Comparison of ENCODE assay signal across 12 cellular contexts in genomic region chr4:163866728-163867313, GRCh38.
DNase-seq lines count a peak whose midpoint lies in the region; ATAC-seq and TF ChIP-seq lines count a peak whose summit lies in the region.
"Had no signal": no experiment of that assay in that cellular context is flagged by ENCODE, and none has a peak within 500 bp of the region (broad histone marks: within the 10 kb centered on the region; RNA-seq: fewer than 3 reads in every experiment).

No MANE protein-coding gene starts in this region.

- DNase-seq in iris pigment epithelial cell (ENCODE audit: low read depth) (peak; percentile 31), SW 1271 (lab: John Stamatoyannopoulos, UW) (no peak), ecto neural progenitor cell (ENCODE audit: low spot score) (no peak), left colon (no peak)
- DNase-seq in CD8-positive, alpha-beta T cell = no peak
- DNase-seq: activated CD4-positive, alpha-beta T cell treated with anti-CD3 and anti-CD28 coated beads, Interleukin-2, amount 10 ng/mL, durations not matched to agents 24 days and 14 days; adrenal gland; left cardiac atrium; psoas muscle had no signal

- no peaks in the 10 kb centered on the region for H3K27me3 Mint-ChIP-seq in CD8-positive, alpha-beta T cell (ENCODE audit: low read depth)
- H3K27me3 Mint-ChIP-seq: activated CD4-positive, alpha-beta T cell treated with anti-CD3 and anti-CD28 coated beads, Interleukin-2, amount 10 ng/mL, durations not matched to agents 24 days and 14 days had no signal

- H3K9ac ChIP-seq in Loucy (ENCODE audit: low read depth, low read length, poor library complexity, severe bottlenecking) = no peak overlapping the region

- no peaks in the 10 kb centered on the region for H3K27me3 ChIP-seq in Loucy (ENCODE audit: insufficient read depth, low read length, poor library complexity, severe bottlenecking)
- no peaks in the 10 kb centered on the region for H3K27me3 ChIP-seq in CD8-positive, alpha-beta T cell (ENCODE audit: insufficient read depth, low read length)
- H3K27me3 ChIP-seq: adrenal gland had no signal

- ATAC-seq in GM18907 (IDR thresholded peaks at IDR 0.05; ENCODE audit: unreplicated experiment) (peak; percentile 75), HG02588 (IDR thresholded peaks at IDR 0.05; ENCODE audit: unreplicated experiment) (peak; percentile 82), left colon (no peak)
- ATAC-seq in CD8-positive, alpha-beta T cell = no peak
- ATAC-seq: left cardiac atrium, psoas muscle had no signal

- no peak overlapping the region for H3K4me3 Mint-ChIP-seq in CD8-positive, alpha-beta T cell
- H3K4me3 Mint-ChIP-seq: activated CD4-positive, alpha-beta T cell treated with anti-CD3 and anti-CD28 coated beads, Interleukin-2, amount 10 ng/mL, durations not matched to agents 24 days and 14 days had no signal

- CTCF ChIA-PET in CD8-positive, alpha-beta T cell (lab: Charles Lee) = no interaction called here

- H3K4me1 Mint-ChIP-seq in CD8-positive, alpha-beta T cell (ENCODE audit: low read depth) = no peaks in the 10 kb centered on the region
- H3K4me1 Mint-ChIP-seq: activated CD4-positive, alpha-beta T cell treated with anti-CD3 and anti-CD28 coated beads, Interleukin-2, amount 10 ng/mL, durations not matched to agents 24 days and 14 days had no signal

- no peaks in the 10 kb centered on the region for H3K79me2 ChIP-seq in Loucy (ENCODE audit: insufficient read depth, low read length)

- H4K20me1 ChIP-seq in Loucy (ENCODE audit: insufficient read depth, low read length, poor library complexity, severe bottlenecking) = no peaks in the 10 kb centered on the region

- intact Hi-C loops in left colon (cut with DNase I, micrococcal nuclease) = no loop called here
- intact Hi-C loops in CD8-positive, alpha-beta T cell (cut with DNase I, micrococcal nuclease) = no loop called here

- no peaks in the 10 kb centered on the region for H3K9me2 ChIP-seq in Loucy (replicated peaks; ENCODE audit: low read depth, low read length)

- H2AFZ ChIP-seq in Loucy (ENCODE audit: low read length) = no peak overlapping the region; the same call in 1 of the 2 replicates

- no peaks in the 10 kb centered on the region for H3K36me3 Mint-ChIP-seq in CD8-positive, alpha-beta T cell

- H3K27ac Mint-ChIP-seq in CD8-positive, alpha-beta T cell = no peak overlapping the region
- H3K27ac Mint-ChIP-seq: activated CD4-positive, alpha-beta T cell treated with anti-CD3 and anti-CD28 coated beads, Interleukin-2, amount 10 ng/mL, durations not matched to agents 24 days and 14 days had no signal

- no peaks in the 10 kb centered on the region for H3K4me1 ChIP-seq in Loucy (ENCODE audit: insufficient read depth, low read length, poor library complexity, severe bottlenecking)
- no peaks in the 10 kb centered on the region for H3K4me1 ChIP-seq in CD8-positive, alpha-beta T cell (ENCODE audit: insufficient read depth, low read length)
- H3K4me1 ChIP-seq: adrenal gland, psoas muscle had no signal

- POLR2A ChIA-PET in CD8-positive, alpha-beta T cell (lab: Charles Lee) = no interaction called here

- no peak overlapping the region for H3K27ac ChIP-seq in CD8-positive, alpha-beta T cell (ENCODE audit: low read depth, low read length)
- H3K27ac ChIP-seq: adrenal gland, psoas muscle had no signal

- no peaks in the 10 kb centered on the region for H3K9me3 ChIP-seq in Loucy (ENCODE audit: insufficient read depth, low read depth, low read length)
- H3K9me3 ChIP-seq in CD8-positive, alpha-beta T cell (ENCODE audit: low read length) = no peaks in the 10 kb centered on the region
- H3K9me3 ChIP-seq: adrenal gland, psoas muscle had no signal

- H3K4me2 ChIP-seq in Loucy (ENCODE audit: low read depth, low read length, poor library complexity, severe bottlenecking) = peak overlapping the region; percentile 13

- TF ChIP-seq CTCF in Loucy (conservative IDR thresholded peaks at IDR 0.05; ENCODE audit: low read length) = no peak
- no peak for TF ChIP-seq CTCF in CD8-positive, alpha-beta T cell (IDR thresholded peaks at IDR 0.05)

- H3K4me3 ChIP-seq in Loucy (ENCODE audit: low read length, poor library complexity, severe bottlenecking) = no peak overlapping the region
- no peak overlapping the region for H3K4me3 ChIP-seq in CD8-positive, alpha-beta T cell (ENCODE audit: low read depth, low read length)
- H3K4me3 ChIP-seq: adrenal gland, psoas muscle had no signal

- H3K36me3 ChIP-seq in Loucy (ENCODE audit: insufficient read depth, low read length) = no peaks in the 10 kb centered on the region
- H3K36me3 ChIP-seq in CD8-positive, alpha-beta T cell (ENCODE audit: insufficient read depth, low read length) = no peaks in the 10 kb centered on the region
- H3K36me3 ChIP-seq: adrenal gland had no signal

- no peaks in the 10 kb centered on the region for H3F3A ChIP-seq in Loucy (ENCODE audit: low read depth)

- no peaks in the 10 kb centered on the region for H3K9me3 Mint-ChIP-seq in CD8-positive, alpha-beta T cell
- H3K9me3 Mint-ChIP-seq: activated CD4-positive, alpha-beta T cell treated with anti-CD3 and anti-CD28 coated beads, Interleukin-2, amount 10 ng/mL, durations not matched to agents 24 days and 14 days had no signal

Comparison
In these comparisons a context has a peak if more than half of its experiments do, and no peak if none do; other contexts are left out.
1. ATAC-seq: peak in GM18907 (single experiment) and HG02588 (single experiment); none in left colon (single experiment) and CD8-positive, alpha-beta T cell (single experiment).